ENCODE assay signal across 8 cellular contexts in genomic region chr11:123065634-123066033, GRCh38.
DNase-seq lines count a peak whose midpoint lies in the region; ATAC-seq and TF ChIP-seq lines count a peak whose summit lies in the region.

No MANE protein-coding gene starts in this region.

- H3K4me3 ChIP-seq in choroid plexus epithelial cell (ENCODE audit: low read depth, low read length) (no peak overlapping the region), skeletal muscle cell (ENCODE audit: low read depth, low read length) (no peak overlapping the region)

- no peak for ATAC-seq in HG02571 (IDR thresholded peaks at IDR 0.05; ENCODE audit: unreplicated experiment)
- no peak for ATAC-seq in GM21786 (IDR thresholded peaks at IDR 0.05; ENCODE audit: unreplicated experiment)

- no peak overlapping the region for H3K4me3 Mint-ChIP-seq in T-helper 1 cell treated with Interleukin-12 subunit alpha and Interleukin-12 subunit beta and Interleukin-4 antibody, amounts not matched to agents 30 μg/mL and 1 μg/mL, for 36 hours

- no peak for TF ChIP-seq CTCF in choroid plexus epithelial cell (conservative IDR thresholded peaks at IDR 0.05; ENCODE audit: low read depth, low read length)

- H3K27me3 Mint-ChIP-seq in T-helper 1 cell treated with Interleukin-12 subunit alpha and Interleukin-12 subunit beta and Interleukin-4 antibody, amounts not matched to agents 30 μg/mL and 1 μg/mL, for 36 hours (ENCODE audit: low read depth) = no peaks in the 10 kb centered on the region

- H3K9me3 Mint-ChIP-seq in T-helper 1 cell treated with Interleukin-12 subunit alpha and Interleukin-12 subunit beta and Interleukin-4 antibody, amounts not matched to agents 30 μg/mL and 1 μg/mL, for 36 hours = no peaks in the 10 kb centered on the region

- peaks cover 43% of the 10 kb centered on the region for H3K4me1 Mint-ChIP-seq in T-helper 1 cell treated with Interleukin-12 subunit alpha and Interleukin-12 subunit beta and Interleukin-4 antibody, amounts not matched to agents 30 μg/mL and 1 μg/mL, for 36 hours (ENCODE audit: low read depth)

- peaks cover 28% of the 10 kb centered on the region for H3K36me3 Mint-ChIP-seq in T-helper 1 cell treated with Interleukin-12 subunit alpha and Interleukin-12 subunit beta and Interleukin-4 antibody, amounts not matched to agents 30 μg/mL and 1 μg/mL, for 36 hours (ENCODE audit: low read depth)

- DNase-seq in T-helper 1 cell = no peak
- DNase-seq in NCI-H69 (lab: John Stamatoyannopoulos, UW) = peak; percentile 24
- peak; percentile 88 for DNase-seq in choroid plexus epithelial cell (ENCODE audit: low read depth)
- peak; percentile 34 for DNase-seq in skeletal muscle cell (ENCODE audit: low read depth)
- no peak for DNase-seq in GM19238 (ENCODE audit: insufficient read length, low spot score)

- H3K27ac Mint-ChIP-seq in T-helper 1 cell treated with Interleukin-12 subunit alpha and Interleukin-12 subunit beta and Interleukin-4 antibody, amounts not matched to agents 30 μg/mL and 1 μg/mL, for 36 hours = peak overlapping the region; percentile 80

Comparison
In these comparisons a context has a peak if more than half of its experiments do, and no peak if none do; other contexts are left out.
1. DNase-seq: peak in NCI-H69 (single experiment), choroid plexus epithelial cell (single experiment) and skeletal muscle cell (single experiment); none in T-helper 1 cell (0 of 5) and GM19238 (single experiment).